23 cellular contexts compared by ENCODE assay signal in genomic region chr7:8783229-8783628, GRCh38.
"Had no signal": no experiment of that assay in that cellular context is flagged by ENCODE, and none has a peak within 500 bp of the region (broad histone marks: within the 10 kb centered on the region; RNA-seq: fewer than 3 reads in every experiment).

No MANE protein-coding gene starts in this region.

- ATAC-seq: activated CD4-positive, CD25-positive, alpha-beta regulatory T cell treated with anti-CD3 and anti-CD28 coated beads, Interleukin-2, amount 50 U/mL, for 24 hours; activated CD8-positive, alpha-beta T cell treated with anti-CD3 and anti-CD28 coated beads for 36 hours; activated T-cell treated with anti-CD3 and anti-CD28 coated beads, Interleukin-2, amount 50 U/mL, for 72 hours had no signal

- H3K4me2 ChIP-seq: SK-N-SH had no signal

- H3K9me2 ChIP-seq: SK-N-SH had no signal

- H3K9ac ChIP-seq: SK-N-SH had no signal

- H3K27me3 ChIP-seq: colonic mucosa, SJCRH30 had no signal

- H3K4me3 ChIP-seq: colonic mucosa, SJCRH30 had no signal

- H3K27ac ChIP-seq: colonic mucosa, SJCRH30, VCaP had no signal

- H3K36me3 ChIP-seq: colonic mucosa, SJCRH30 had no signal

- DNase-seq: activated CD4-positive, alpha-beta T cell treated with anti-CD3 and anti-CD28 coated beads for 4 hours; activated CD8-positive, alpha-beta memory T cell treated with anti-CD3 and anti-CD28 coated beads, Interleukin-2, amount 50 U/mL, for 4 hours; activated CD8-positive, alpha-beta T cell treated with anti-CD3 and anti-CD28 coated beads for 36 hours; activated gamma-delta T cell treated with Interleukin-2 at 50 U/mL for 16 hours; activated naive CD4-positive, alpha-beta T cell treated with anti-CD3 and anti-CD28 coated beads, Interleukin-2, amount 10 ng/mL, durations not matched to agents 7 days and 5 days; activated naive CD8-positive, alpha-beta T cell treated with anti-CD3 and anti-CD28 coated beads for 36 hours; activated T-cell treated with anti-CD3 and anti-CD28 coated beads, Interleukin-2, amount 50 U/mL, for 72 hours; cerebellar nuclear complex; colonic mucosa; Kasumi-1; KBM-7; NCI-H1105; NCI-H1436 treated with DMSO at 0.1 percent for 48 hours; NCI-H187; NCI-H2081; NCI-H446; NCI-H524 treated with DMSO at 0.1 percent for 48 hours; NCI-H748 treated with DMSO at 0.1 percent for 48 hours; SJCRH30; SK-N-SH; T-helper 1 cell had no signal

- H3K4me1 ChIP-seq: colonic mucosa, SJCRH30 had no signal

- H3K9me3 ChIP-seq: colonic mucosa, SK-N-SH had no signal
